Comparison of ENCODE assay signal across 12 cellular contexts in genomic region chr7:101201695-101202602, GRCh38. TPM values are rescaled to one million over a fixed set of nuclear protein-coding genes. Genes with fewer than 3 reads are reported as not detected.
A peak's percentile ranks its signal among the peaks of the same experiment; 100 is the strongest.
DNase-seq lines count a peak whose midpoint lies in the region; ATAC-seq and TF ChIP-seq lines count a peak whose summit lies in the region.
"Had no signal": no experiment of that assay in that cellular context is flagged by ENCODE, and none has a peak within 500 bp of the region (broad histone marks: within the 10 kb centered on the region; RNA-seq: fewer than 3 reads in every experiment).

No MANE protein-coding gene starts in this region.

- TF ChIP-seq CTCF in endodermal cell (conservative IDR thresholded peaks at IDR 0.05) (no peak), osteoblast (IDR thresholded peaks at IDR 0.05; ENCODE audit: extremely low read depth, low read depth, low read length) (no peak), OCI-LY7 (conservative IDR thresholded peaks at IDR 0.05; ENCODE audit: low read length) (no peak)

- DNase-seq in endodermal cell (peak; percentile 78), osteoblast (ENCODE audit: insufficient read length, low spot score, missing footprints) (peak; percentile 87), OCI-LY7 (ENCODE audit: low spot score) (no peak)
- no peak for DNase-seq in effector CD8-positive, alpha-beta T cell (lab: John Stamatoyannopoulos, UW)
- DNase-seq: activated CD4-positive, alpha-beta T cell treated with anti-CD3 and anti-CD28 coated beads, Interleukin-2, amount 50 U/mL, for 1 hour; MM.1S; occipital lobe; PC-3 had no signal

- H3K9me3 Mint-ChIP-seq in endodermal cell = no peaks in the 10 kb centered on the region

- POLR2A ChIA-PET in OCI-LY7 (lab: Charles Lee) = interaction anchor here (0.6 kb wide), 1 partner anchor 381 kb away, joined by 5 read pairs; no protein-coding TSS in a partner anchor

- peak overlapping the region; percentile 54 for H3K9ac ChIP-seq in HUES64 (ENCODE audit: low read depth, low read length)
- no peak overlapping the region for H3K9ac ChIP-seq in endodermal cell (ENCODE audit: extremely low read depth, low read length, poor library complexity, severe bottlenecking)

- no peak overlapping the region for H3K27ac Mint-ChIP-seq in endodermal cell
- H3K27ac Mint-ChIP-seq: brain had no signal

- no peaks in the 10 kb centered on the region for H3K9me2 ChIP-seq in OCI-LY7 (ENCODE audit: insufficient read depth, low read length)

- peaks cover 7% of the 10 kb centered on the region for H3K4me1 Mint-ChIP-seq in endodermal cell
- H3K4me1 Mint-ChIP-seq: brain had no signal

- peaks cover 37% of the 10 kb centered on the region for H3K27me3 Mint-ChIP-seq in endodermal cell (ENCODE audit: insufficient read depth)

- H2AFZ ChIP-seq in osteoblast (ENCODE audit: low read length) = no peak overlapping the region
- no peak overlapping the region for H2AFZ ChIP-seq in OCI-LY7 (ENCODE audit: low read length)

- H4K20me1 ChIP-seq in osteoblast (ENCODE audit: insufficient read depth, low read length) = no peaks in the 10 kb centered on the region
- H4K20me1 ChIP-seq in OCI-LY7 (ENCODE audit: insufficient read depth, low read length) = no peaks in the 10 kb centered on the region

- H3K79me2 ChIP-seq in osteoblast (ENCODE audit: insufficient read depth, low read length) (no peaks in the 10 kb centered on the region), OCI-LY7 (ENCODE audit: insufficient read depth, low read depth, low read length) (no peaks in the 10 kb centered on the region)

- peaks cover 10% of the 10 kb centered on the region for H3K36me3 Mint-ChIP-seq in endodermal cell (ENCODE audit: low read depth)

- WGBS in HUES64 = 86% methylated on average over 75 of the region's 75 CpGs
- WGBS in endodermal cell (ENCODE audit: insufficient coverage in 1 of 2, insufficient read length in 1 of 2), 2 experiments = 77 to 82% methylated on average over 52 to 75 of the region's 75 CpGs

- H3K4me3 ChIP-seq in HUES64 (ENCODE audit: low read length) (peak overlapping the region; percentile 54), endodermal cell (ENCODE audit: low read length) (no peak overlapping the region), osteoblast (ENCODE audit: insufficient read depth, low read length) (no peak overlapping the region), OCI-LY7 (ENCODE audit: low read depth, low read length, poor library complexity, severe bottlenecking) (no peak overlapping the region)

- no TSS peak for BruUV-seq in OCI-LY7 (replicated peaks; lab: Mats Ljungman, UMichigan)

- intact Hi-C loops in OCI-LY7 (cut with micrococcal nuclease; ENCODE audit: unreplicated experiment) = no loop called here

- H3K36me3 ChIP-seq in HUES64 (ENCODE audit: insufficient read depth, low read length) (peaks cover 6% of the 10 kb centered on the region; the same call in 1 of the 2 replicates), endodermal cell (ENCODE audit: control insufficient read depth, insufficient read depth, low read length) (no peaks in the 10 kb centered on the region), osteoblast (ENCODE audit: insufficient read depth, low read length) (peaks cover 5% of the 10 kb centered on the region), OCI-LY7 (ENCODE audit: insufficient read depth, low read length) (no peaks in the 10 kb centered on the region)

- CTCF ChIA-PET in OCI-LY7 (lab: Charles Lee; ENCODE audit: unreplicated experiment) = no interaction called here

- H3K4me1 ChIP-seq in HUES64 (ENCODE audit: insufficient read depth, low read length) = peaks cover 10% of the 10 kb centered on the region
- peaks cover 5% of the 10 kb centered on the region for H3K4me1 ChIP-seq in endodermal cell (ENCODE audit: control insufficient read depth, insufficient read depth, low read length)
- H3K4me1 ChIP-seq in osteoblast (ENCODE audit: insufficient read depth, low read length) = no peaks in the 10 kb centered on the region
- H3K4me1 ChIP-seq in OCI-LY7 (ENCODE audit: insufficient read depth, low read length, poor library complexity, severe bottlenecking) = peaks cover 5% of the 10 kb centered on the region

- H3K27me3 ChIP-seq in HUES64 (ENCODE audit: insufficient read depth, low read length) (peaks cover 16% of the 10 kb centered on the region), endodermal cell (ENCODE audit: control insufficient read depth, insufficient read depth, low read length, poor library complexity, severe bottlenecking) (no peaks in the 10 kb centered on the region), osteoblast (ENCODE audit: insufficient read depth, low read length) (peaks cover 37% of the 10 kb centered on the region)

- H3K9me3 ChIP-seq in HUES64 (ENCODE audit: insufficient read depth, low read depth, low read length) (no peaks in the 10 kb centered on the region), endodermal cell (ENCODE audit: control insufficient read depth, low read length) (no peaks in the 10 kb centered on the region), osteoblast (ENCODE audit: low read depth, low read length) (no peaks in the 10 kb centered on the region), OCI-LY7 (ENCODE audit: low read length) (no peaks in the 10 kb centered on the region)

- peak overlapping the region; percentile 46 for H3K4me3 Mint-ChIP-seq in endodermal cell

- H3K4me2 ChIP-seq in osteoblast (ENCODE audit: insufficient read depth, low read length) (peak overlapping the region; percentile 28), OCI-LY7 (ENCODE audit: low read length) (no peak overlapping the region)

- no peak overlapping the region for H3K27ac ChIP-seq in HUES64 (ENCODE audit: low read depth, low read length)
- no peak overlapping the region for H3K27ac ChIP-seq in endodermal cell (ENCODE audit: low read depth, low read length)
- H3K27ac ChIP-seq in osteoblast (ENCODE audit: low read depth, low read length) = no peak overlapping the region
- no peak overlapping the region for H3K27ac ChIP-seq in OCI-LY7 (ENCODE audit: low read depth, low read length, poor library complexity, severe bottlenecking)

- no peak for ATAC-seq in GM21423 (IDR thresholded peaks at IDR 0.05; ENCODE audit: unreplicated experiment)

RNA-seq across cellular contexts. Expression of gene MOGAT3, which starts 1.1 kb away (rescaled TPM):
- not detected for polyA plus RNA-seq in HUES64 (2013, experiment 1 of 2)
- polyA plus RNA-seq in HUES64 (2013, experiment 2 of 2) = 0.25 TPM
- 1 to 10 TPM in 1 of 2 donors, not detected in 1; 1.3 TPM for total RNA-seq in endodermal cell
- not detected for polyA plus RNA-seq in endodermal cell (2013, experiment 1 of 2)
- not detected for polyA plus RNA-seq in endodermal cell (2013, experiment 2 of 2)
- total RNA-seq in osteoblast = not detected in 2 replicates
- total RNA-seq in OCI-LY7 (2014; rRNA removed; shearing (Covaris generic)) = not detected in 2 replicates
- not detected in 2 replicates for total RNA-seq in OCI-LY7 (2022)
- total RNA-seq: G401, occipital lobe, PC-3 had no signal

RNA-seq across cellular contexts. Expression of gene PLOD3, which starts 15.4 kb away (rescaled TPM):
- 25.7 TPM for polyA plus RNA-seq in HUES64 (2013, experiment 1 of 2)
- 24.3 TPM for polyA plus RNA-seq in HUES64 (2013, experiment 2 of 2)
- 10 to 100 TPM; 53.9 to 65.5 TPM for total RNA-seq in endodermal cell
- polyA plus RNA-seq in endodermal cell (2013, experiment 1 of 2) = 45.3 TPM
- 40.0 TPM for polyA plus RNA-seq in endodermal cell (2013, experiment 2 of 2)
- total RNA-seq in osteoblast = 78.7 and 81.8 TPM in 2 replicates
- 9.2 and 12.1 TPM in 2 replicates for total RNA-seq in OCI-LY7 (2014; rRNA removed; shearing (Covaris generic))
- total RNA-seq in OCI-LY7 (2022) = 25.0 and 30.5 TPM in 2 replicates

RNA-seq across cellular contexts. Expression of gene ZNHIT1, which starts 16.0 kb away (rescaled TPM):
- polyA plus RNA-seq in HUES64 (2013, experiment 1 of 2) = 52.1 TPM
- 49.8 TPM for polyA plus RNA-seq in HUES64 (2013, experiment 2 of 2)
- 10 to 100 TPM; 56.5 to 61.7 TPM for total RNA-seq in endodermal cell
- 60.0 TPM for polyA plus RNA-seq in endodermal cell (2013, experiment 1 of 2)
- 62.1 TPM for polyA plus RNA-seq in endodermal cell (2013, experiment 2 of 2)
- 64.4 and 66.0 TPM in 2 replicates for total RNA-seq in osteoblast
- 63.8 and 77.3 TPM in 2 replicates for total RNA-seq in OCI-LY7 (2014; rRNA removed; shearing (Covaris generic))
- 40.8 and 44.3 TPM in 2 replicates for total RNA-seq in OCI-LY7 (2022)

RNA-seq across cellular contexts. Expression of gene NAT16, which starts 21.9 kb away (rescaled TPM):
- polyA plus RNA-seq in HUES64 (2013, experiment 1 of 2) = not detected
- 0.32 TPM for polyA plus RNA-seq in HUES64 (2013, experiment 2 of 2)
- total RNA-seq in endodermal cell = under 1 TPM; 0.15 to 0.20 TPM
- polyA plus RNA-seq in endodermal cell (2013, experiment 1 of 2) = 1.4 TPM
- polyA plus RNA-seq in endodermal cell (2013, experiment 2 of 2) = 0.95 TPM
- not detected in 2 replicates for total RNA-seq in osteoblast
- total RNA-seq in OCI-LY7 (2014; rRNA removed; shearing (Covaris generic)) = 0.22 TPM in 1 of 2 replicates, not detected in the other
- total RNA-seq in OCI-LY7 (2022) = not detected in 2 replicates
- total RNA-seq: G401 had no signal

RNA-seq across cellular contexts. Expression of gene CLDN15, which starts 35.7 kb away (rescaled TPM):
- 2.6 TPM for polyA plus RNA-seq in HUES64 (2013, experiment 1 of 2)
- polyA plus RNA-seq in HUES64 (2013, experiment 2 of 2) = 2.7 TPM
- total RNA-seq in endodermal cell = 1 to 10 TPM; 6.0 to 7.1 TPM
- 6.8 TPM for polyA plus RNA-seq in endodermal cell (2013, experiment 1 of 2)
- 5.3 TPM for polyA plus RNA-seq in endodermal cell (2013, experiment 2 of 2)
- 3.3 and 4.1 TPM in 2 replicates for total RNA-seq in osteoblast
- total RNA-seq in OCI-LY7 (2014; rRNA removed; shearing (Covaris generic)) = 15.9 and 17.8 TPM in 2 replicates
- total RNA-seq in OCI-LY7 (2022) = 31.9 and 34.8 TPM in 2 replicates

Comparison
In these comparisons a context has a peak if more than half of its experiments do, and no peak if none do; other contexts are left out.
1. DNase-seq: peak in endodermal cell (single experiment) and osteoblast (single experiment); none in OCI-LY7 (single experiment) and effector CD8-positive, alpha-beta T cell (single experiment).